22 cellular contexts compared by ENCODE assay signal in the genomic region with DNA sequence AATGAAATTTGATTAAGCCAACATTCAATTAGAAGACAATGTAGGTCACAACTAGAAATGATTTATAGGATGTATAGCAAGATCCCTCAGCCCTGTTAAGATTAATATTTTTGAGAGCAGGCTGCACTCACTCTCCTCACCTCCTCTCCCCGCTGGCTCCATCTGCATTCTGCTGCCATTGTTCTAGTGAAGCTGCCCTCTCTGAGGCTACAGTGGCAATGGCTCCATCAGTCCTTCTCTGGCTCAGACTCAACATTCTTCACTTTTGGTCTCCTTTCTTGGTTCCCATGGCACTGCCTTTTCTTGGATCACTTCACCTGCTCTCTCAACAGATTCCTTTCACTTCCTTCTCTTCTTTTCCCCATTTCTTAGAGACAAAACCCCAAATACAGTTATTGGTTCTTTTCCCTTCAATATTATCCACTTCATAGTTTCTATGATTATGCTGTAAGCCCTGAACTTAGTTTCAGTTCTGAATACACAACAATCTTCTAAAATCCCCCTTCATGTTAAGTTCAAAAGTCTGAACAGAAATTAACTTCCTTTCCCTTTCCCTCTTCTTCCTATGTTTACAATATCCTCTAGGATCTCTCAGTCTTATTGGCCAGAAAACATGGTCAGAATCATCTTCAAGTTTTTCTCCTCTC.
"Had no signal": no experiment of that assay in that cellular context is flagged by ENCODE, and none has a peak within 500 bp of the region (broad histone marks: within the 10 kb centered on the region; RNA-seq: fewer than 3 reads in every experiment).

No MANE protein-coding gene starts in this region.

- FAIRE-seq: astrocyte, colon, keratinocyte, urothelium cell line had no signal

- H3K27me3 ChIP-seq: cardiac muscle cell, gastroesophageal sphincter, spleen had no signal

- H3K27ac Mint-ChIP-seq: activated CD8-positive, alpha-beta T cell treated with anti-CD3 and anti-CD28 coated beads, Interleukin-2, amount 10 ng/mL, durations not matched to agents 7 days and 5 days; activated naive CD8-positive, alpha-beta T cell treated with anti-CD3 and anti-CD28 coated beads, Interleukin-2, amount 50 U/mL, for 24 hours; nephron progenitor cell; stimulated activated naive CD8-positive, alpha-beta T cell treated with anti-CD3 and anti-CD28 coated beads, Interleukin-15, Interleukin-2, amounts not matched to agents 100 ng/mL and 50 ng/mL, for 24 hours had no signal

- DNase-seq: activated CD4-positive, alpha-beta T cell treated with anti-CD3 and anti-CD28 coated beads for 4 hours; activated CD8-positive, alpha-beta memory T cell treated with anti-CD3 and anti-CD28 coated beads, Interleukin-2, amount 50 U/mL, for 48 hours; activated CD8-positive, alpha-beta T cell treated with anti-CD3 and anti-CD28 coated beads, Interleukin-2, amount 10 ng/mL, durations not matched to agents 7 days and 5 days; activated naive CD4-positive, alpha-beta T cell treated with Interleukin-2 at 50 U/mL for 16 hours; activated naive CD8-positive, alpha-beta T cell treated with anti-CD3 and anti-CD28 coated beads, Interleukin-2, amount 50 U/mL, for 24 hours; effector CD4-positive, alpha-beta T cell; left ventricle myocardium inferior; mesenchymal stem cell; nephron progenitor cell; psoas muscle; spleen; stimulated activated CD4-positive, alpha-beta T cell treated with anti-CD3 and anti-CD28 coated beads, Interleukin-1b, Interleukin-23, amount 100 ng/mL, for 48 hours; T1000 had no signal

- H3K4me3 ChIP-seq: cardiac muscle cell, gastroesophageal sphincter, left ventricle myocardium inferior, psoas muscle, spleen, thoracic aorta had no signal

- H3K27ac ChIP-seq: cardiac muscle cell, gastroesophageal sphincter, left ventricle myocardium inferior, psoas muscle, spleen, thoracic aorta, VCaP had no signal

- H3K36me3 ChIP-seq: cardiac muscle cell, left ventricle myocardium inferior, spleen, thoracic aorta had no signal

- H3K9me3 Mint-ChIP-seq: activated naive CD8-positive, alpha-beta T cell treated with anti-CD3 and anti-CD28 coated beads, Interleukin-2, amount 50 U/mL, for 24 hours; nephron progenitor cell; stimulated activated naive CD8-positive, alpha-beta T cell treated with anti-CD3 and anti-CD28 coated beads, Interleukin-15, Interleukin-2, amounts not matched to agents 100 ng/mL and 50 ng/mL, for 24 hours had no signal

- H3K9me3 ChIP-seq: gastroesophageal sphincter, left ventricle myocardium inferior, psoas muscle, spleen, thoracic aorta had no signal

- H3K4me3 Mint-ChIP-seq: activated CD8-positive, alpha-beta T cell treated with anti-CD3 and anti-CD28 coated beads, Interleukin-2, amount 10 ng/mL, durations not matched to agents 7 days and 5 days; activated naive CD8-positive, alpha-beta T cell treated with anti-CD3 and anti-CD28 coated beads, Interleukin-2, amount 50 U/mL, for 24 hours; nephron progenitor cell; stimulated activated naive CD8-positive, alpha-beta T cell treated with anti-CD3 and anti-CD28 coated beads, Interleukin-15, Interleukin-2, amounts not matched to agents 100 ng/mL and 50 ng/mL, for 24 hours had no signal
